In the genomic region with DNA sequence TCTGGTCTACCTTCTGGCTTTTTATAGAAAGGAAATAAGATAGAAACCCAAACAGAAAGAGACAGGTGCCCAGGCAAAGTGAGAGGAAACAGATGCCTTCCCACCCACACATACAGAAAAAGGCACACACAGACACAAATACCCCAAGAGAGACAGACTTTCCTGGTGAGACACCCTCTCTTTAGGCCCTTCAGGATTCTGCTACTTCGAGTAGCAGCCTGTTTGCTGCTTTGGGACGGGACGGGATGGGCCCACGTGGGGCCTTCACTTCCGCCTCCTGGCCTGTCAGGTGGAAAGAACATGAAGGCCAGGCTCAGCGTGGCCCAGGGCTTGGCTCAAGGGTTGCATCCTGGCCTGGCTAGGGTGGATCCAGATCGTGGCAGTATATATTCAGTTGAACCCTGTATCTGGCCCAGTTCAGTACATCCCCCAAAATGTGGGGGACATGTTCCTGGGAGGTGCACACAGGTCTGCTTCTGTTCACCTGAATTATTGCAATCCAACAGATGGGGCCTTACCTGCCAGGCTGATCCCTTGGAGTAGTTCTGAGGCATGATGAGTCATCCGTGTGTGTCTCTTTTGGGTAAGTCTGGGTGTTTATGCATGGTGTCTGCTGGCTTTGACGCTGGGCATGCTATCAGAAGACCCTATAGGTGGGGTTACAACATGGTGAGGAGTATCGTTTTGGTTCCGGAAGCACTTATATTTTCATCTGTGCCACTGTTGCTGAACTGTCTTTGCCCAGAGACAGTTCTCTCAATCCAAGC, we compare ENCODE assay signal across 8 cellular contexts. TPM values are rescaled to one million over a fixed set of nuclear protein-coding genes. Genes with fewer than 3 reads are reported as not detected.
DNase-seq lines count a peak whose midpoint lies in the region; ATAC-seq and TF ChIP-seq lines count a peak whose summit lies in the region.
"Had no signal": no experiment of that assay in that cellular context is flagged by ENCODE, and none has a peak within 500 bp of the region (broad histone marks: within the 10 kb centered on the region; RNA-seq: fewer than 3 reads in every experiment).

No MANE protein-coding gene starts in this region.

- H3F3A ChIP-seq in MM.1S (ENCODE audit: insufficient read depth, low read length): peaks cover 15% of the 10 kb centered on the region

- H3K4me1 ChIP-seq in MM.1S (ENCODE audit: low read length): peaks cover 25% of the 10 kb centered on the region
- H3K4me1 ChIP-seq in BE2C: no peaks in the 10 kb centered on the region

- H3K79me2 ChIP-seq in MM.1S (ENCODE audit: low read length): peaks cover 68% of the 10 kb centered on the region

- TF ChIP-seq CTCF in GM10248 (IDR thresholded peaks at IDR 0.05; ENCODE audit: control extremely low read depth, extremely low read depth, low read depth, missing control alignments) (no peak), MM.1S (IDR thresholded peaks at IDR 0.05; ENCODE audit: low read length) (no peak), epithelial cell of esophagus (IDR thresholded peaks at IDR 0.05; ENCODE audit: insufficient read depth, low read depth, low read length, missing control alignments) (no peak), BE2C (IDR thresholded peaks at IDR 0.05; ENCODE audit: low read depth, low read length) (no peak)

- POLR2A ChIA-PET in GM10248 (lab: Yijun Ruan, JAX): no interaction called here

- H3K9me2 ChIP-seq in MM.1S (replicated peaks; ENCODE audit: insufficient read depth, low read length): no peaks in the 10 kb centered on the region

- H3K27me3 ChIP-seq in MM.1S (replicated peaks; ENCODE audit: insufficient read depth, low read length): no peaks in the 10 kb centered on the region
- H3K27me3 ChIP-seq in BE2C: no peaks in the 10 kb centered on the region

- H4K20me1 ChIP-seq in MM.1S (ENCODE audit: insufficient read depth, low read length): no peaks in the 10 kb centered on the region

- ATAC-seq in GM19035 (IDR thresholded peaks at IDR 0.05; ENCODE audit: unreplicated experiment) (peak; percentile 41), GM21526 (IDR thresholded peaks at IDR 0.05; ENCODE audit: low FRiP score, unreplicated experiment) (no peak)

- DNase-seq in GM10248 (ENCODE audit: extremely low spot score): peak; percentile 53
- peak; percentile 43 for DNase-seq in MM.1S
- peak; percentile 28 for DNase-seq in epithelial cell of esophagus (ENCODE audit: low read depth)
- no peak for DNase-seq in BE2C
- DNase-seq in hypothalamus (lab: John Stamatoyannopoulos, UW): no peak
- DNase-seq: cortex of kidney had no signal

- H3K9me3 ChIP-seq in MM.1S (replicated peaks; ENCODE audit: insufficient read depth, low read length): no peaks in the 10 kb centered on the region
- no peaks in the 10 kb centered on the region for H3K9me3 ChIP-seq in BE2C

- peak overlapping the region; percentile 63 for H3K4me3 ChIP-seq in MM.1S (ENCODE audit: low read length)
- H3K4me3 ChIP-seq in epithelial cell of esophagus (ENCODE audit: low read length): no peak overlapping the region
- no peak overlapping the region for H3K4me3 ChIP-seq in BE2C (ENCODE audit: low read depth, low read length)

- H3K36me3 ChIP-seq in MM.1S (replicated peaks; ENCODE audit: insufficient read depth, low read length) (peaks cover 15% of the 10 kb centered on the region; the same call in 1 of the 2 replicates), BE2C (no peaks in the 10 kb centered on the region)

- CTCF ChIA-PET in GM10248 (lab: Yijun Ruan, JAX): no interaction called here

- peak overlapping the region; percentile 79; the same call in 1 of the 2 replicates for H3K9ac ChIP-seq in MM.1S (ENCODE audit: low read length)

- H3K27ac ChIP-seq in MM.1S (ENCODE audit: low read length): peak overlapping the region; percentile 83

- no peak overlapping the region for H2AFZ ChIP-seq in MM.1S (ENCODE audit: low read length)

- peak overlapping the region; percentile 79 for H3K4me2 ChIP-seq in MM.1S (ENCODE audit: low read depth, low read length)

RNA-seq across cellular contexts. Expression of gene ZNF275, which starts 2.4 kb away (rescaled TPM):
- polyA plus RNA-seq in BE2C (2012; ENCODE audit: insufficient read depth, insufficient read length, low read depth): 12.4 TPM

RNA-seq across cellular contexts. Expression of gene PNMA6F, which starts 14.7 kb away (rescaled TPM):
- not detected for polyA plus RNA-seq in BE2C (2012; ENCODE audit: insufficient read depth, insufficient read length, low read depth)

Comparison
In these comparisons a context has a peak if more than half of its experiments do, and no peak if none do; other contexts are left out.
1. DNase-seq: peak in GM10248 (single experiment), MM.1S (single experiment) and epithelial cell of esophagus (single experiment); none in BE2C (single experiment) and hypothalamus (0 of 51).